ENCODE assay signal across 8 cellular contexts in the genomic region with DNA sequence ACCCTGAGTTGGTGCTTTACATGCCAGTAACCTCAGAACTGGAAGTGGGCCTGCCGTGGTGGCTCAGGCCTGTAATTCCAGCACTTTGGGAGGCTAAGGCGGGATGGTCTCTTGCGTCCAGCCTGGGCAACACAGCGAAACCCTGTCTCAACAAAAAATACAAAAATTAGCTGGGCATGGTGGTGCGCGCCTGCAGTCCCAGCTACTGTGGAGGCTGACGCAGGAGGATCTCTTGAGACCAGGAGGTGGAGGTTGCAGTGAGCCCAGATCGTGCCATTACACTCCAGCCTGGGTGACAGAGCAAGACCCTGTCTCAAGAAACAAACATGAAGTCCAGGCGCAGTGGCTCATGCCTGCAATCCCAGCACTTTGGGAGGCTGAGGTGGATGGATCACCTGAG. TPM values are rescaled to one million over a fixed set of nuclear protein-coding genes. Genes with fewer than 3 reads are reported as not detected.
DNase-seq lines count a peak whose midpoint lies in the region; TF ChIP-seq lines count a peak whose summit lies in the region.
"Not testable (repeated sequence)": the region's sequence is repeated elsewhere in the genome, so short reads cannot be mapped to it uniquely, and the experiment has no call there.
"Had no signal": no experiment of that assay in that cellular context is flagged by ENCODE, and none has a peak within 500 bp of the region (broad histone marks: within the 10 kb centered on the region; RNA-seq: fewer than 3 reads in every experiment).

No MANE protein-coding gene starts in this region.

- H3K4me1 ChIP-seq in BLaER1 (peaks cover 91% of the 10 kb centered on the region), left ventricle myocardium inferior (peaks cover 59% of the 10 kb centered on the region), neuronal stem cell (ENCODE audit: control insufficient read depth in 2 of 2, insufficient read depth in 1 of 2, low read depth in 1 of 2, low read length in 2 of 2) (peaks cover 10 to 31% of the 10 kb centered on the region in 2 donors)

- not testable (repeated sequence) for H3K36me3 Mint-ChIP-seq in IgD-negative memory B cell; activated naive CD4-positive, alpha-beta T cell treated with anti-CD3 and anti-CD28 coated beads, Interleukin-2, amount 50 U/mL, for 24 hours

- H2BK12ac ChIP-seq in neuronal stem cell (ENCODE audit: low read length), result not testable (repeated sequence)

- H3K9me3 Mint-ChIP-seq in IgD-negative memory B cell; activated naive CD4-positive, alpha-beta T cell treated with anti-CD3 and anti-CD28 coated beads, Interleukin-2, amount 50 U/mL, for 24 hours: not testable (repeated sequence)

- peaks cover 24 to 34% (median 29%) of the 10 kb centered on the region in 3 donors for H3K4me1 Mint-ChIP-seq in IgD-negative memory B cell
- H3K4me1 Mint-ChIP-seq in activated naive CD4-positive, alpha-beta T cell treated with anti-CD3 and anti-CD28 coated beads, Interleukin-2, amount 50 U/mL, for 24 hours, result peaks cover 64% of the 10 kb centered on the region

- not testable (repeated sequence) for H4K8ac ChIP-seq in neuronal stem cell (ENCODE audit: low read depth, low read length)

- not testable (repeated sequence) for H3K4ac ChIP-seq in neuronal stem cell (ENCODE audit: low read length)

- H2BK15ac ChIP-seq in neuronal stem cell (ENCODE audit: low read length), result not testable (repeated sequence)

- peak overlapping the region; percentile 40 for H2AK5ac ChIP-seq in neuronal stem cell (ENCODE audit: low read depth, low read length)

- H3K27me3 Mint-ChIP-seq in IgD-negative memory B cell; activated naive CD4-positive, alpha-beta T cell treated with anti-CD3 and anti-CD28 coated beads, Interleukin-2, amount 50 U/mL, for 24 hours: not testable (repeated sequence)

- intact Hi-C loops in left ventricle myocardium inferior (cut with micrococcal nuclease), result not testable (repeated sequence)

- not testable (repeated sequence) for H3K14ac ChIP-seq in neuronal stem cell (ENCODE audit: low read length)

- H3K9me3 ChIP-seq in BLaER1; WERI-Rb-1 (ENCODE audit: severe bottlenecking); left ventricle myocardium inferior (replicated peaks); neuronal stem cell (replicated peaks in 1 of 2; ENCODE audit: control insufficient read depth in 2 of 2, insufficient read depth in 1 of 2, low read depth in 1 of 2, low read length in 2 of 2): not testable (repeated sequence)

- DNase-seq in WERI-Rb-1; left ventricle myocardium inferior; neuronal stem cell (ENCODE audit: low spot score): not testable (repeated sequence)

- TF ChIP-seq CTCF in WERI-Rb-1 (IDR thresholded peaks at IDR 0.05; ENCODE audit: low read depth, low read length); left ventricle myocardium inferior (IDR thresholded peaks at IDR 0.05; ENCODE audit: borderline replicate concordance): not testable (repeated sequence)

- H3K4me3 ChIP-seq in BLaER1, result peak overlapping the region; percentile 70
- H3K4me3 ChIP-seq in WERI-Rb-1 (ENCODE audit: low read depth, low read length); left ventricle myocardium inferior; neuronal stem cell (ENCODE audit: low read length in 2 of 2): not testable (repeated sequence)

- peaks cover 14% of the 10 kb centered on the region for H3K79me1 ChIP-seq in neuronal stem cell (ENCODE audit: low read depth, low read length)

- peak overlapping the region; percentile 77 for H2AFZ ChIP-seq in neuronal stem cell (ENCODE audit: low read length)

- H3K4me3 Mint-ChIP-seq in IgD-negative memory B cell, result peak overlapping the region; percentile 91 to 100 (median 96)
- H3K4me3 Mint-ChIP-seq in activated naive CD4-positive, alpha-beta T cell treated with anti-CD3 and anti-CD28 coated beads, Interleukin-2, amount 50 U/mL, for 24 hours, result peak overlapping the region; percentile 96

- H2BK5ac ChIP-seq in neuronal stem cell (ENCODE audit: low read length), result not testable (repeated sequence)

- H3K18ac ChIP-seq in neuronal stem cell (ENCODE audit: low read length), result not testable (repeated sequence)

- H3K4me2 ChIP-seq in BLaER1, result peak overlapping the region; percentile 100
- not testable (repeated sequence) for H3K4me2 ChIP-seq in neuronal stem cell (ENCODE audit: insufficient read depth, low read length, poor library complexity, severe bottlenecking)

- H3K27ac ChIP-seq in BLaER1 (peak overlapping the region; percentile 97), WERI-Rb-1 (peak overlapping the region; percentile 91), left ventricle myocardium inferior (replicated peaks) (peak overlapping the region; percentile 21)
- H3K27ac ChIP-seq in neuronal stem cell (replicated peaks; ENCODE audit: low read length), result not testable (repeated sequence)

- peak overlapping the region; percentile 96 to 100 (median 97) for H3K27ac Mint-ChIP-seq in IgD-negative memory B cell
- peak overlapping the region; percentile 93 for H3K27ac Mint-ChIP-seq in activated naive CD4-positive, alpha-beta T cell treated with anti-CD3 and anti-CD28 coated beads, Interleukin-2, amount 50 U/mL, for 24 hours

- H3K9ac ChIP-seq in BLaER1, result peak overlapping the region; percentile 87
- H3K9ac ChIP-seq in neuronal stem cell (ENCODE audit: low read depth, low read length, poor library complexity), result not testable (repeated sequence)

- not testable (repeated sequence) for H3K23ac ChIP-seq in neuronal stem cell (ENCODE audit: low read depth, low read length, poor library complexity)

- WGBS in neuronal stem cell (ENCODE audit: extremely low coverage in 2 of 2, insufficient read length in 2 of 2, insufficient replicate concordance in 1 of 2), 2 donors, result no CpG with 5 or more reads among the region's 9 CpGs

- not testable (repeated sequence) for H3K27me3 ChIP-seq in BLaER1; WERI-Rb-1 (ENCODE audit: insufficient read depth, low read depth, severe bottlenecking); neuronal stem cell (ENCODE audit: control insufficient read depth in 3 of 3, insufficient read depth in 3 of 3, low read depth in 1 of 3, low read length in 3 of 3)
- peaks cover 10% of the 10 kb centered on the region for H3K27me3 ChIP-seq in left ventricle myocardium inferior (ENCODE audit: low read depth)

- H2BK120ac ChIP-seq in neuronal stem cell (ENCODE audit: low read depth, low read length), result not testable (repeated sequence)

- H3K36me3 ChIP-seq in BLaER1 (peaks cover 35% of the 10 kb centered on the region), WERI-Rb-1 (peaks cover 32% of the 10 kb centered on the region), left ventricle myocardium inferior (peaks cover 22% of the 10 kb centered on the region), neuronal stem cell (replicated peaks in 1 of 2; ENCODE audit: control insufficient read depth in 2 of 2, insufficient read depth in 2 of 2, low read length in 2 of 2) (peaks cover 21 to 27% of the 10 kb centered on the region in 2 donors)

- H4K20me1 ChIP-seq in BLaER1, result peaks cover 33% of the 10 kb centered on the region

- H4K91ac ChIP-seq in neuronal stem cell (ENCODE audit: low read depth, low read length, poor library complexity), result not testable (repeated sequence)

RNA-seq across cellular contexts. Expression of a gene that starts 0.8 kb away (rescaled TPM):
- 341 TPM for polyA plus RNA-seq in IgD-negative memory B cell
- total RNA-seq in left ventricle myocardium inferior, result 1.0 TPM
- 0.36 TPM for polyA plus RNA-seq in neuronal stem cell (2013, experiment 1 of 2)
- 0.53 TPM for polyA plus RNA-seq in neuronal stem cell (2013, experiment 2 of 2)
- total RNA-seq: H4 had no signal
- polyA plus RNA-seq: mammary epithelial cell had no signal

RNA-seq across cellular contexts. Expression of a gene that starts 1.4 kb away (rescaled TPM):
- polyA plus RNA-seq in IgD-negative memory B cell, result 546 TPM
- total RNA-seq in left ventricle myocardium inferior, result 86.0 TPM
- 114 TPM for polyA plus RNA-seq in neuronal stem cell (2013, experiment 1 of 2)
- 112 TPM for polyA plus RNA-seq in neuronal stem cell (2013, experiment 2 of 2)

RNA-seq across cellular contexts. Expression of a gene that starts 11.3 kb away (rescaled TPM):
- 12.0 TPM for polyA plus RNA-seq in IgD-negative memory B cell
- 7.0 TPM for total RNA-seq in left ventricle myocardium inferior
- 29.1 TPM for polyA plus RNA-seq in neuronal stem cell (2013, experiment 1 of 2)
- polyA plus RNA-seq in neuronal stem cell (2013, experiment 2 of 2), result 29.1 TPM

RNA-seq across cellular contexts. Expression of a gene that starts 12.4 kb away (rescaled TPM):
- polyA plus RNA-seq in IgD-negative memory B cell, result 2.4 TPM
- 14.5 TPM for total RNA-seq in left ventricle myocardium inferior
- polyA plus RNA-seq in neuronal stem cell (2013, experiment 1 of 2), result 0.11 TPM
- 0.10 TPM for polyA plus RNA-seq in neuronal stem cell (2013, experiment 2 of 2)
- total RNA-seq: H4 had no signal

RNA-seq across cellular contexts. Expression of a gene that starts 25.2 kb away (rescaled TPM):
- 65.1 TPM for polyA plus RNA-seq in IgD-negative memory B cell
- 21.3 TPM for total RNA-seq in left ventricle myocardium inferior
- polyA plus RNA-seq in neuronal stem cell (2013, experiment 1 of 2), result 26.4 TPM
- polyA plus RNA-seq in neuronal stem cell (2013, experiment 2 of 2), result 24.3 TPM
